Comparison of ENCODE assay signal across 15 cellular contexts in genomic region chr22:44092636-44093220, GRCh38.
DNase-seq lines count a peak whose midpoint lies in the region; ATAC-seq, FAIRE-seq and TF ChIP-seq lines count a peak whose summit lies in the region.
"Had no signal": no experiment of that assay in that cellular context is flagged by ENCODE, and none has a peak within 500 bp of the region (broad histone marks: within the 10 kb centered on the region; RNA-seq: fewer than 3 reads in every experiment).

No MANE protein-coding gene starts in this region.

- H4K20me1 ChIP-seq in H1 (replicated peaks in 1 of 2; ENCODE audit: control insufficient read depth in 1 of 2, insufficient read depth in 2 of 2, low read length in 2 of 2): no peaks in the 10 kb centered on the region

- no peak for TF ChIP-seq EP300 in H1 (IDR thresholded peaks at IDR 0.05; ENCODE audit: borderline replicate concordance in 1 of 2, low read depth in 2 of 2, low read length in 2 of 2)

- no peaks in the 10 kb centered on the region for H3K23me2 ChIP-seq in H1 (ENCODE audit: low read depth, low read length)

- H2BK15ac ChIP-seq in H1 (ENCODE audit: low read length) (no peak overlapping the region; the same call in 1 of the 2 replicates), neuronal stem cell (ENCODE audit: low read length) (no peak overlapping the region)

- H3K4me2 ChIP-seq in H1 (ENCODE audit: insufficient read depth in 1 of 2, low read depth in 2 of 2, low read length in 2 of 2) (no peak overlapping the region), neuronal stem cell (ENCODE audit: insufficient read depth, low read length, poor library complexity, severe bottlenecking) (no peak overlapping the region)
- H3K4me2 ChIP-seq: BLaER1 treated with 17β-estradiol and CSF1 and Interleukin-3, amounts not matched to agents 10 nM and 100 nM; GM23338 had no signal

- H2AFZ ChIP-seq in H1 (ENCODE audit: low read length) (no peak overlapping the region), neuronal stem cell (ENCODE audit: low read length) (no peak overlapping the region)
- H2AFZ ChIP-seq: GM23338 had no signal

- no peak overlapping the region for H3K27ac ChIP-seq in H1 (ENCODE audit: low read depth, low read length)
- H3K27ac ChIP-seq in neuronal stem cell (replicated peaks; ENCODE audit: low read length): no peak overlapping the region
- H3K27ac ChIP-seq: BLaER1 treated with 17β-estradiol and CSF1 and Interleukin-3, amounts not matched to agents 10 nM and 100 nM had no signal

- H4K5ac ChIP-seq in H1 (ENCODE audit: insufficient read length, low read depth, low read length): no peak overlapping the region

- DNase-seq in Right ventricle myocardium superior: peak; percentile 36
- DNase-seq in cardiac septum (ENCODE audit: low spot score): no peak
- DNase-seq in H1 (ENCODE audit: low read depth in 1 of 2, low spot score in 2 of 2): no peak
- no peak for DNase-seq in neuronal stem cell (ENCODE audit: low spot score)
- DNase-seq in AG08396 (ENCODE audit: low spot score): no peak
- no peak for DNase-seq in amygdala (lab: John Stamatoyannopoulos, UW)
- no peak for DNase-seq in left colon
- DNase-seq: 8988T; Calu3; CD8-positive, alpha-beta T cell; DMS79 treated with DMSO at 0.1 percent for 48 hours; GF-D8; H7 had no signal

- peaks cover 0 to 4% (median 2%) of the 10 kb centered on the region in 4 experiments; a peak in 4 of 7 replicates for H3K4me1 ChIP-seq in H1 (replicated peaks in 1 of 4; ENCODE audit: control insufficient read depth in 3 of 4, insufficient read depth in 4 of 4, low read length in 3 of 4)
- H3K4me1 ChIP-seq in neuronal stem cell (ENCODE audit: control insufficient read depth in 2 of 2, insufficient read depth in 1 of 2, low read depth in 1 of 2, low read length in 2 of 2): no peaks in the 10 kb centered on the region

- H2BK20ac ChIP-seq in H1 (ENCODE audit: low read length): 0 out of 2 replicates have a peak overlapping the region, but pooled peaks have one; percentile 37

- TF ChIP-seq POLR2A in H1 (IDR thresholded peaks at IDR 0.05; ENCODE audit: control extremely low read depth in 1 of 2, low read depth in 2 of 2, low read length in 2 of 2): no peak

- H2AK5ac ChIP-seq in H1 (ENCODE audit: low read depth, low read length) (no peak overlapping the region), neuronal stem cell (ENCODE audit: low read depth, low read length) (no peak overlapping the region)

- H3K18ac ChIP-seq in H1 (ENCODE audit: extremely low read depth, low read length): no peak overlapping the region
- H3K18ac ChIP-seq in neuronal stem cell (ENCODE audit: low read length): peak overlapping the region; percentile 67

- H2BK120ac ChIP-seq in H1 (replicated peaks; ENCODE audit: low read depth, low read length) (no peak overlapping the region), neuronal stem cell (ENCODE audit: low read depth, low read length) (no peak overlapping the region)

- POLR2A ChIA-PET in H1 (lab: Charles Lee; ENCODE audit: partially characterized antibody): no interaction called here

- no peak overlapping the region for H3K9ac ChIP-seq in H1 (replicated peaks in 1 of 4; ENCODE audit: extremely low read depth in 1 of 4, low read depth in 3 of 4, low read length in 3 of 4)
- peak overlapping the region; percentile 25 for H3K9ac ChIP-seq in neuronal stem cell (ENCODE audit: low read depth, low read length, poor library complexity)
- H3K9ac ChIP-seq: BLaER1 treated with 17β-estradiol and CSF1 and Interleukin-3, amounts not matched to agents 10 nM and 100 nM had no signal

- H3K56ac ChIP-seq in H1 (replicated peaks; ENCODE audit: insufficient read length, low read depth, low read length): no peak overlapping the region

- no peaks in the 10 kb centered on the region for H3K79me2 ChIP-seq in H1 (ENCODE audit: control insufficient read depth in 1 of 2, insufficient read depth in 2 of 2, low read length in 2 of 2)

- no peak overlapping the region; the same call in 1 of the 2 replicates for H4K8ac ChIP-seq in H1 (ENCODE audit: extremely low read depth, insufficient read depth, low read length)
- H4K8ac ChIP-seq in neuronal stem cell (ENCODE audit: low read depth, low read length): no peak overlapping the region

- 93% methylated on average over 7 of the region's 8 CpGs; no CpG with 5 or more reads in 1 of the 2 experiments for WGBS in H1 (ENCODE audit: extremely low coverage in 1 of 2, insufficient coverage in 1 of 2, insufficient read length in 1 of 2, insufficient replicate concordance in 2 of 2, low coverage in 1 of 2, low lambda C conversion rate in 2 of 2, missing lambda C conversion rate in 1 of 2), 2 experiments
- no CpG with 5 or more reads among the region's 8 CpGs for WGBS in neuronal stem cell (ENCODE audit: extremely low coverage in 2 of 2, insufficient read length in 2 of 2, insufficient replicate concordance in 1 of 2), 2 donors

- H3K79me1 ChIP-seq in H1 (ENCODE audit: low read depth, low read length) (no peaks in the 10 kb centered on the region), neuronal stem cell (ENCODE audit: low read depth, low read length) (peaks cover 2% of the 10 kb centered on the region)

- intact Hi-C loops in Right ventricle myocardium superior (cut with DNase I): no loop called here
- intact Hi-C loops in cardiac septum (cut with DNase I): no loop called here
- intact Hi-C loops in left colon (cut with DNase I, micrococcal nuclease): no loop called here

- no peaks in the 10 kb centered on the region for H3K36me3 ChIP-seq in H1 (ENCODE audit: control insufficient read depth in 2 of 4, insufficient read depth in 4 of 4, low read length in 3 of 4)
- no peaks in the 10 kb centered on the region for H3K36me3 ChIP-seq in neuronal stem cell (replicated peaks in 1 of 2; ENCODE audit: control insufficient read depth in 2 of 2, insufficient read depth in 2 of 2, low read length in 2 of 2)

- H3K14ac ChIP-seq in H1 (ENCODE audit: insufficient read length): no peak overlapping the region
- H3K14ac ChIP-seq in neuronal stem cell (ENCODE audit: low read length): no peak overlapping the region

- CTCF ChIA-PET in H1 (lab: Charles Lee; ENCODE audit: partially characterized antibody): interaction anchor here (0.9 to 1.1 kb wide), 2 partner anchors 11 to 84 kb away, joined by 3 to 4 read pairs; no protein-coding TSS in a partner anchor

- no peak for TF ChIP-seq CTCF in H1 (IDR thresholded peaks at IDR 0.05; ENCODE audit: control extremely low read depth in 1 of 3, insufficient read depth in 1 of 3, low read depth in 1 of 3, low read length in 3 of 3)

- no peak overlapping the region for H2BK5ac ChIP-seq in H1 (ENCODE audit: low read depth, low read length)
- H2BK5ac ChIP-seq in neuronal stem cell (ENCODE audit: low read length): no peak overlapping the region

- H3K27me3 ChIP-seq in H1 (replicated peaks in 1 of 4; ENCODE audit: control insufficient read depth in 3 of 4, extremely low read depth in 1 of 4, insufficient read depth in 3 of 4, low read length in 3 of 4) (no peaks in the 10 kb centered on the region), neuronal stem cell (ENCODE audit: control insufficient read depth in 3 of 3, insufficient read depth in 3 of 3, low read depth in 1 of 3, low read length in 3 of 3) (peaks cover 0 to 4% (median 0%) of the 10 kb centered on the region in 3 experiments)
- H3K27me3 ChIP-seq: BLaER1 treated with 17β-estradiol and CSF1 and Interleukin-3, amounts not matched to agents 10 nM and 100 nM had no signal

- H4K91ac ChIP-seq in H1 (replicated peaks; ENCODE audit: insufficient read length, low read length) (no peak overlapping the region), neuronal stem cell (ENCODE audit: low read depth, low read length, poor library complexity) (no peak overlapping the region)

- no peak for FAIRE-seq in H1 (lab: Jason Lieb, UNC)

- H3K9me3 ChIP-seq in H1 (ENCODE audit: insufficient read depth in 2 of 2, low read depth in 1 of 2, low read length in 1 of 2) (no peaks in the 10 kb centered on the region), neuronal stem cell (replicated peaks in 1 of 2; ENCODE audit: control insufficient read depth in 2 of 2, insufficient read depth in 1 of 2, low read depth in 1 of 2, low read length in 2 of 2) (no peaks in the 10 kb centered on the region)
- H3K9me3 ChIP-seq: BLaER1 treated with 17β-estradiol and CSF1 and Interleukin-3, amounts not matched to agents 10 nM and 100 nM had no signal

- H3K4ac ChIP-seq in H1 (replicated peaks; ENCODE audit: insufficient read length, low read depth, low read length): no peak overlapping the region
- no peak overlapping the region for H3K4ac ChIP-seq in neuronal stem cell (ENCODE audit: low read length)

- H2BK12ac ChIP-seq in H1 (ENCODE audit: low read depth, low read length): no peak overlapping the region
- no peak overlapping the region for H2BK12ac ChIP-seq in neuronal stem cell (ENCODE audit: low read length)

- ATAC-seq in Right ventricle myocardium superior (ENCODE audit: poor library complexity) (no peak), left colon (no peak)
- ATAC-seq: CD8-positive, alpha-beta T cell; GM23338 had no signal

- H3K23ac ChIP-seq in H1 (ENCODE audit: insufficient read length) (no peak overlapping the region), neuronal stem cell (ENCODE audit: low read depth, low read length, poor library complexity) (peak overlapping the region; percentile 40)

- TF ChIP-seq RAD21 in H1 (IDR thresholded peaks at IDR 0.05 in 1 of 2, conservative IDR thresholded peaks at IDR 0.05 in 1 of 2; ENCODE audit: low read depth in 2 of 2, low read length in 2 of 2): no peak

- H3K4me3 ChIP-seq in H1 (ENCODE audit: extremely low read depth in 1 of 4, insufficient read depth in 2 of 4, low read depth in 3 of 4, low read length in 4 of 4) (no peak overlapping the region), neuronal stem cell (ENCODE audit: low read length in 2 of 2) (no peak overlapping the region)
- H3K4me3 ChIP-seq: BLaER1 treated with 17β-estradiol and CSF1 and Interleukin-3, amounts not matched to agents 10 nM and 100 nM; GM23338 had no signal

TF ChIP-seq in H1, 55 proteins besides CTCF, POLR2A, EP300 and RAD21:
- no peak for TF ChIP-seq CBX8 (IDR thresholded peaks at IDR 0.05; ENCODE audit: borderline replicate concordance, low read depth, low read length)
